In genomic region chr1:153011359-153011758, GRCh38 we compare ENCODE assay signal across 3 cellular contexts.
TF ChIP-seq lines count a peak whose summit lies in the region.

No MANE protein-coding gene starts in this region.

TF ChIP-seq in A549, 52 proteins besides CTCF, POLR2A, EP300 and RAD21:
- peak; percentile 84 for TF ChIP-seq MAFK (IDR thresholded peaks at IDR 0.05; ENCODE audit: partially characterized antibody)

TF ChIP-seq in IMR-90, 13 proteins besides CTCF, POLR2A, EP300 and RAD21:
- TF ChIP-seq MAFK (IDR thresholded peaks at IDR 0.05; ENCODE audit: low read depth, low read length), result peak; percentile 51

TF ChIP-seq in WTC11, 78 proteins besides CTCF, POLR2A, EP300 and RAD21:
- 0 out of 2 replicates have a peak, but pooled peaks have one; percentile 25 for TF ChIP-seq NFYB (CRISPR knock-in tag; conservative IDR thresholded peaks at IDR 0.05; ENCODE audit: low read depth)
